Comparison of ENCODE assay signal across 8 cellular contexts in genomic region chr20:728022-728944, GRCh38. TPM values are rescaled to one million over a fixed set of nuclear protein-coding genes. Genes with fewer than 3 reads are reported as not detected.
DNase-seq lines count a peak whose midpoint lies in the region; ATAC-seq and TF ChIP-seq lines count a peak whose summit lies in the region.

No MANE protein-coding gene starts in this region.

- no peaks in the 10 kb centered on the region for H3K4me1 ChIP-seq in PC-9 (replicated peaks; ENCODE audit: insufficient read depth)

- no peaks in the 10 kb centered on the region for H3K9me2 ChIP-seq in PC-9 (ENCODE audit: insufficient read depth)

- H3K27ac ChIP-seq in PC-9, result no peak overlapping the region

- peak; percentile 64 for TF ChIP-seq CTCF in BJ (IDR thresholded peaks at IDR 0.05; ENCODE audit: insufficient read depth, low read depth, low read length)
- TF ChIP-seq CTCF in PC-9 (conservative IDR thresholded peaks at IDR 0.05), result peak; percentile 66
- TF ChIP-seq CTCF in retinal pigment epithelial cell (conservative IDR thresholded peaks at IDR 0.05; ENCODE audit: low read depth, low read length), result peak; percentile 70

- H2AFZ ChIP-seq in PC-9, result no peak overlapping the region

- H3K27me3 ChIP-seq in BJ (ENCODE audit: control insufficient read depth, insufficient read depth, low read length), result peaks cover 24% of the 10 kb centered on the region
- peaks cover 43% of the 10 kb centered on the region for H3K27me3 ChIP-seq in PC-9 (ENCODE audit: insufficient read depth, low read depth)

- H3K36me3 ChIP-seq in BJ (ENCODE audit: control insufficient read depth, insufficient read depth, low read length), result no peaks in the 10 kb centered on the region
- no peaks in the 10 kb centered on the region for H3K36me3 ChIP-seq in PC-9 (ENCODE audit: low read depth)

- no peak overlapping the region for H3K4me3 Mint-ChIP-seq in activated naive CD4-positive, alpha-beta T cell treated with anti-CD3 and anti-CD28 coated beads for 36 hours

- H3K79me2 ChIP-seq in PC-9 (ENCODE audit: low read depth), result no peaks in the 10 kb centered on the region

- no peaks in the 10 kb centered on the region for H3K9me3 ChIP-seq in PC-9 (ENCODE audit: insufficient read depth, low read depth)

- H3K9me3 Mint-ChIP-seq in activated naive CD4-positive, alpha-beta T cell treated with anti-CD3 and anti-CD28 coated beads for 36 hours, result no peaks in the 10 kb centered on the region

- peak; percentile 88 to 89 for ATAC-seq in left cardiac atrium
- ATAC-seq in GM18505 (IDR thresholded peaks at IDR 0.05; ENCODE audit: unreplicated experiment), result no peak
- ATAC-seq in HG02759 (IDR thresholded peaks at IDR 0.05; ENCODE audit: unreplicated experiment), result no peak

- no peaks in the 10 kb centered on the region for H3K36me3 Mint-ChIP-seq in activated naive CD4-positive, alpha-beta T cell treated with anti-CD3 and anti-CD28 coated beads for 36 hours (ENCODE audit: low read depth)

- peaks cover 40% of the 10 kb centered on the region for H3K27me3 Mint-ChIP-seq in activated naive CD4-positive, alpha-beta T cell treated with anti-CD3 and anti-CD28 coated beads for 36 hours (ENCODE audit: low read depth)

- peak overlapping the region; percentile 50 for H3K4me2 ChIP-seq in PC-9

- no peak for TF ChIP-seq POLR2A in GM18505 (IDR thresholded peaks at IDR 0.05; ENCODE audit: borderline replicate concordance, extremely low read depth, insufficient read depth, insufficient read length)

- intact Hi-C loops in PC-9 (cut with micrococcal nuclease; ENCODE audit: unreplicated experiment), result loop anchor here (2.0 to 10.0 kb wide), 2 partner anchors 53 to 167 kb away; partner anchors contain the start of gene SCRT2
- intact Hi-C loops in activated naive CD4-positive, alpha-beta T cell treated with anti-CD3 and anti-CD28 coated beads for 36 hours (cut with micrococcal nuclease), result loop anchor here (1.0 to 5.0 kb wide), 4 partner anchors 61 to 376 kb away; partner anchors contain the start of gene SRXN1
- intact Hi-C loops in left cardiac atrium (cut with DNase I), result loop anchor here (2.0 to 10.0 kb wide), 3 partner anchors 76 to 165 kb away; partner anchors contain the start of gene SRXN1 (in 1 of the 2)

- CTCF ChIA-PET in BJ (lab: Yijun Ruan, JAX), result interaction anchor here (0.7 to 4.9 kb wide), 11 partner anchors 8 to 370 kb away, joined by 3 to 24 read pairs (median 3); partner anchors contain the start of gene SCRT2
- CTCF ChIA-PET in PC-9 (lab: Charles Lee), result interaction anchor here (0.6 kb wide), 1 partner anchor 80 kb away, joined by 3 read pairs; no protein-coding TSS in a partner anchor
- CTCF ChIA-PET in activated naive CD4-positive, alpha-beta T cell treated with anti-CD3 and anti-CD28 coated beads for 36 hours (lab: Charles Lee), result interaction anchor here (0.6 to 1.9 kb wide), 4 partner anchors 11 to 204 kb away, joined by 3 to 11 read pairs (median 5); no protein-coding TSS in a partner anchor

- no peaks in the 10 kb centered on the region for H3F3A ChIP-seq in PC-9 (ENCODE audit: insufficient read depth, low read depth)

- POLR2A ChIA-PET in BJ (lab: Charles Lee) (no interaction called here), PC-9 (lab: Charles Lee; ENCODE audit: unreplicated experiment) (no interaction called here)

- BruUV-seq in PC-9 (replicated peaks; lab: Mats Ljungman, UMichigan), result no TSS peak

- H4K20me1 ChIP-seq in PC-9 (ENCODE audit: insufficient read depth), result no peaks in the 10 kb centered on the region

- H3K4me3 ChIP-seq in BJ (ENCODE audit: low read depth, low read length) (peak overlapping the region; percentile 33), PC-9 (no peak overlapping the region), retinal pigment epithelial cell (ENCODE audit: low read length) (peak overlapping the region; percentile 18)

- DNase-seq in BJ (ENCODE audit: low read depth) (no peak), HK-2 (ENCODE audit: unreplicated experiment) (peak; percentile 70), PC-9 (peak in 1 of 2 experiments; percentile 67), left cardiac atrium (peak; percentile 46), retinal pigment epithelial cell (ENCODE audit: low read depth) (no peak)
- peak; percentile 69 for DNase-seq in activated naive CD4-positive, alpha-beta T cell treated with anti-CD3 and anti-CD28 coated beads for 36 hours

- no peaks in the 10 kb centered on the region for H3K4me1 Mint-ChIP-seq in activated naive CD4-positive, alpha-beta T cell treated with anti-CD3 and anti-CD28 coated beads for 36 hours (ENCODE audit: low read depth)

- no peak overlapping the region for H3K27ac Mint-ChIP-seq in activated naive CD4-positive, alpha-beta T cell treated with anti-CD3 and anti-CD28 coated beads for 36 hours

RNA-seq across cellular contexts. Expression of gene SLC52A3, which starts 40.0 kb away (rescaled TPM):
- not detected in 2 replicates for polyA plus RNA-seq in BJ (2011; rRNA removed)
- polyA minus RNA-seq in BJ (2011; rRNA and poly(A)+ RNA removed), result not detected in 2 replicates
- total RNA-seq in PC-9 (2021) (6.9 and 7.2 TPM in 2 replicates), left cardiac atrium (1 to 10 TPM; 1.7 to 3.6 TPM)
- total RNA-seq in activated naive CD4-positive, alpha-beta T cell treated with anti-CD3 and anti-CD28 coated beads for 36 hours, result not detected

RNA-seq across cellular contexts. Expression of gene SCRT2, which starts 52.7 kb away (rescaled TPM):
- polyA plus RNA-seq in BJ (2011; rRNA removed), result not detected in 2 replicates
- polyA minus RNA-seq in BJ (2011; rRNA and poly(A)+ RNA removed), result not detected in 2 replicates
- total RNA-seq in PC-9 (2021) (not detected in 2 replicates), left cardiac atrium (not detected)
- total RNA-seq in activated naive CD4-positive, alpha-beta T cell treated with anti-CD3 and anti-CD28 coated beads for 36 hours, result not detected

Comparison
In these comparisons a context has a peak if more than half of its experiments do, and no peak if none do; other contexts are left out.
1. DNase-seq: peak in HK-2 (single experiment), activated naive CD4-positive, alpha-beta T cell treated with anti-CD3 and anti-CD28 coated beads for 36 hours (single experiment) and left cardiac atrium (single experiment); none in BJ (single experiment) and retinal pigment epithelial cell (single experiment).
2. ATAC-seq: peak in left cardiac atrium (2 of 2); none in GM18505 (single experiment) and HG02759 (single experiment).
3. Peak in every context shown above with its lines, with median percentiles within 50 percentile points of each other: CTCF ChIP-seq.